In genomic region chr1:26035203-26035958, GRCh38 we compare ENCODE assay signal across 1 cellular context.
TF ChIP-seq lines count a peak whose summit lies in the region.

No MANE protein-coding gene starts in this region.

TF ChIP-seq in K562, 482 proteins besides CTCF, POLR2A, EP300 and RAD21 (continues in another document):
- TF ChIP-seq ZNF785 (CRISPR knock-in tag; IDR thresholded peaks at IDR 0.05): no peak
- TF ChIP-seq FOXP1 (CRISPR knock-in tag; IDR thresholded peaks at IDR 0.05): peak; percentile 31; the same call in 1 of the 2 replicates
- peak; percentile 34; the same call in 1 of the 2 replicates for TF ChIP-seq RHOXF2B (CRISPR knock-in tag; conservative IDR thresholded peaks at IDR 0.05)
- TF ChIP-seq ZNF347 (CRISPR knock-in tag; IDR thresholded peaks at IDR 0.05; ENCODE audit: low read depth): no peak
- no peak for TF ChIP-seq ZNF354B (CRISPR knock-in tag; IDR thresholded peaks at IDR 0.05)
- TF ChIP-seq TCF7 (IDR thresholded peaks at IDR 0.05; ENCODE audit: borderline replicate concordance): no peak
- TF ChIP-seq, protein P1, sequence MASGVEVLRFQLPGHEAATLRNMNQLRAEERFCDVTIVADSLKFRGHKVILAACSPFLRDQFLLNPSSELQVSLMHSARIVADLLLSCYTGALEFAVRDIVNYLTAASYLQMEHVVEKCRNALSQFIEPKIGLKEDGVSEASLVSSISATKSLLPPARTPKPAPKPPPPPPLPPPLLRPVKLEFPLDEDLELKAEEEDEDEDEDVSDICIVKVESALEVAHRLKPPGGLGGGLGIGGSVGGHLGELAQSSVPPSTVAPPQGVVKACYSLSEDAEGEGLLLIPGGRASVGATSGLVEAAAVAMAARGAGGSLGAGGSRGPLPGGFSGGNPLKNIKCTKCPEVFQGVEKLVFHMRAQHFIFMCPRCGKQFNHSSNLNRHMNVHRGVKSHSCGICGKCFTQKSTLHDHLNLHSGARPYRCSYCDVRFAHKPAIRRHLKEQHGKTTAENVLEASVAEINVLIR (CRISPR knock-in tag; IDR thresholded peaks at IDR 0.05): no peak
- peak; percentile 54; the same call in 1 of the 2 replicates for TF ChIP-seq POLR2AphosphoS5 (IDR thresholded peaks at IDR 0.05; ENCODE audit: control insufficient read depth, insufficient read depth, low read depth, low read length)
- TF ChIP-seq NFYB (IDR thresholded peaks at IDR 0.05; ENCODE audit: extremely low read depth, insufficient read length): peak; percentile 96
- TF ChIP-seq MTF1 (CRISPR knock-in tag; IDR thresholded peaks at IDR 0.05; ENCODE audit: borderline replicate concordance): no peak
- peak; percentile 64; the same call in 1 of the 2 replicates for TF ChIP-seq NR2C2 (CRISPR knock-in tag; IDR thresholded peaks at IDR 0.05)
- TF ChIP-seq NR2C2 (tag; IDR thresholded peaks at IDR 0.05): 0 out of 2 replicates have a peak, but pooled peaks have one; percentile 31
- peak; percentile 79 for TF ChIP-seq CBX1 (IDR thresholded peaks at IDR 0.05; ENCODE audit: low read depth)
- 0 out of 2 replicates have a peak, but pooled peaks have one; percentile 42 for TF ChIP-seq ZNF830 (CRISPR knock-in tag; IDR thresholded peaks at IDR 0.05)
- peak; percentile 70 for TF ChIP-seq PHF20 (IDR thresholded peaks at IDR 0.05; ENCODE audit: partially characterized antibody)
- peak; percentile 68 for TF ChIP-seq PKNOX1 (IDR thresholded peaks at IDR 0.05)
- TF ChIP-seq ZNF140 (CRISPR knock-in tag; IDR thresholded peaks at IDR 0.05): no peak
- no peak for TF ChIP-seq RBM17 (IDR thresholded peaks at IDR 0.05; ENCODE audit: borderline replicate concordance, low read depth, low read length)
- TF ChIP-seq ZKSCAN1 (IDR thresholded peaks at IDR 0.05; ENCODE audit: low read depth, low read length): no peak
- 0 out of 2 replicates have a peak, but pooled peaks have one; percentile 15 for TF ChIP-seq TARDBP (IDR thresholded peaks at IDR 0.05)
- no peak for TF ChIP-seq ZNF551 (CRISPR knock-in tag; IDR thresholded peaks at IDR 0.05)
- TF ChIP-seq CREM (IDR thresholded peaks at IDR 0.05; ENCODE audit: low read depth): peak; percentile 85
- peak; percentile 62 for TF ChIP-seq RBBP5 (IDR thresholded peaks at IDR 0.05; ENCODE audit: borderline replicate concordance, insufficient read depth, low read length, poor library complexity, severe bottlenecking)
- TF ChIP-seq, protein P2, sequence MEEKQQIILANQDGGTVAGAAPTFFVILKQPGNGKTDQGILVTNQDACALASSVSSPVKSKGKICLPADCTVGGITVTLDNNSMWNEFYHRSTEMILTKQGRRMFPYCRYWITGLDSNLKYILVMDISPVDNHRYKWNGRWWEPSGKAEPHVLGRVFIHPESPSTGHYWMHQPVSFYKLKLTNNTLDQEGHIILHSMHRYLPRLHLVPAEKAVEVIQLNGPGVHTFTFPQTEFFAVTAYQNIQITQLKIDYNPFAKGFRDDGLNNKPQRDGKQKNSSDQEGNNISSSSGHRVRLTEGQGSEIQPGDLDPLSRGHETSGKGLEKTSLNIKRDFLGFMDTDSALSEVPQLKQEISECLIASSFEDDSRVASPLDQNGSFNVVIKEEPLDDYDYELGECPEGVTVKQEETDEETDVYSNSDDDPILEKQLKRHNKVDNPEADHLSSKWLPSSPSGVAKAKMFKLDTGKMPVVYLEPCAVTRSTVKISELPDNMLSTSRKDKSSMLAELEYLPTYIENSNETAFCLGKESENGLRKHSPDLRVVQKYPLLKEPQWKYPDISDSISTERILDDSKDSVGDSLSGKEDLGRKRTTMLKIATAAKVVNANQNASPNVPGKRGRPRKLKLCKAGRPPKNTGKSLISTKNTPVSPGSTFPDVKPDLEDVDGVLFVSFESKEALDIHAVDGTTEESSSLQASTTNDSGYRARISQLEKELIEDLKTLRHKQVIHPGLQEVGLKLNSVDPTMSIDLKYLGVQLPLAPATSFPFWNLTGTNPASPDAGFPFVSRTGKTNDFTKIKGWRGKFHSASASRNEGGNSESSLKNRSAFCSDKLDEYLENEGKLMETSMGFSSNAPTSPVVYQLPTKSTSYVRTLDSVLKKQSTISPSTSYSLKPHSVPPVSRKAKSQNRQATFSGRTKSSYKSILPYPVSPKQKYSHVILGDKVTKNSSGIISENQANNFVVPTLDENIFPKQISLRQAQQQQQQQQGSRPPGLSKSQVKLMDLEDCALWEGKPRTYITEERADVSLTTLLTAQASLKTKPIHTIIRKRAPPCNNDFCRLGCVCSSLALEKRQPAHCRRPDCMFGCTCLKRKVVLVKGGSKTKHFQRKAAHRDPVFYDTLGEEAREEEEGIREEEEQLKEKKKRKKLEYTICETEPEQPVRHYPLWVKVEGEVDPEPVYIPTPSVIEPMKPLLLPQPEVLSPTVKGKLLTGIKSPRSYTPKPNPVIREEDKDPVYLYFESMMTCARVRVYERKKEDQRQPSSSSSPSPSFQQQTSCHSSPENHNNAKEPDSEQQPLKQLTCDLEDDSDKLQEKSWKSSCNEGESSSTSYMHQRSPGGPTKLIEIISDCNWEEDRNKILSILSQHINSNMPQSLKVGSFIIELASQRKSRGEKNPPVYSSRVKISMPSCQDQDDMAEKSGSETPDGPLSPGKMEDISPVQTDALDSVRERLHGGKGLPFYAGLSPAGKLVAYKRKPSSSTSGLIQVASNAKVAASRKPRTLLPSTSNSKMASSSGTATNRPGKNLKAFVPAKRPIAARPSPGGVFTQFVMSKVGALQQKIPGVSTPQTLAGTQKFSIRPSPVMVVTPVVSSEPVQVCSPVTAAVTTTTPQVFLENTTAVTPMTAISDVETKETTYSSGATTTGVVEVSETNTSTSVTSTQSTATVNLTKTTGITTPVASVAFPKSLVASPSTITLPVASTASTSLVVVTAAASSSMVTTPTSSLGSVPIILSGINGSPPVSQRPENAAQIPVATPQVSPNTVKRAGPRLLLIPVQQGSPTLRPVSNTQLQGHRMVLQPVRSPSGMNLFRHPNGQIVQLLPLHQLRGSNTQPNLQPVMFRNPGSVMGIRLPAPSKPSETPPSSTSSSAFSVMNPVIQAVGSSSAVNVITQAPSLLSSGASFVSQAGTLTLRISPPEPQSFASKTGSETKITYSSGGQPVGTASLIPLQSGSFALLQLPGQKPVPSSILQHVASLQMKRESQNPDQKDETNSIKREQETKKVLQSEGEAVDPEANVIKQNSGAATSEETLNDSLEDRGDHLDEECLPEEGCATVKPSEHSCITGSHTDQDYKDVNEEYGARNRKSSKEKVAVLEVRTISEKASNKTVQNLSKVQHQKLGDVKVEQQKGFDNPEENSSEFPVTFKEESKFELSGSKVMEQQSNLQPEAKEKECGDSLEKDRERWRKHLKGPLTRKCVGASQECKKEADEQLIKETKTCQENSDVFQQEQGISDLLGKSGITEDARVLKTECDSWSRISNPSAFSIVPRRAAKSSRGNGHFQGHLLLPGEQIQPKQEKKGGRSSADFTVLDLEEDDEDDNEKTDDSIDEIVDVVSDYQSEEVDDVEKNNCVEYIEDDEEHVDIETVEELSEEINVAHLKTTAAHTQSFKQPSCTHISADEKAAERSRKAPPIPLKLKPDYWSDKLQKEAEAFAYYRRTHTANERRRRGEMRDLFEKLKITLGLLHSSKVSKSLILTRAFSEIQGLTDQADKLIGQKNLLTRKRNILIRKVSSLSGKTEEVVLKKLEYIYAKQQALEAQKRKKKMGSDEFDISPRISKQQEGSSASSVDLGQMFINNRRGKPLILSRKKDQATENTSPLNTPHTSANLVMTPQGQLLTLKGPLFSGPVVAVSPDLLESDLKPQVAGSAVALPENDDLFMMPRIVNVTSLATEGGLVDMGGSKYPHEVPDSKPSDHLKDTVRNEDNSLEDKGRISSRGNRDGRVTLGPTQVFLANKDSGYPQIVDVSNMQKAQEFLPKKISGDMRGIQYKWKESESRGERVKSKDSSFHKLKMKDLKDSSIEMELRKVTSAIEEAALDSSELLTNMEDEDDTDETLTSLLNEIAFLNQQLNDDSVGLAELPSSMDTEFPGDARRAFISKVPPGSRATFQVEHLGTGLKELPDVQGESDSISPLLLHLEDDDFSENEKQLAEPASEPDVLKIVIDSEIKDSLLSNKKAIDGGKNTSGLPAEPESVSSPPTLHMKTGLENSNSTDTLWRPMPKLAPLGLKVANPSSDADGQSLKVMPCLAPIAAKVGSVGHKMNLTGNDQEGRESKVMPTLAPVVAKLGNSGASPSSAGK (IDR thresholded peaks at IDR 0.05): peak; percentile 97
- peak in 1 of 2 experiments; percentile 88; a peak in 2 of 4 replicates for TF ChIP-seq MLLT1 (IDR thresholded peaks at IDR 0.05)
- no peak; the same call in 1 of the 2 replicates for TF ChIP-seq ARID2 (IDR thresholded peaks at IDR 0.05)
- no peak for TF ChIP-seq SAFB (IDR thresholded peaks at IDR 0.05; ENCODE audit: borderline replicate concordance, low read depth, low read length)
- peak; percentile 66 to 88 for TF ChIP-seq E2F6 (IDR thresholded peaks at IDR 0.05; ENCODE audit: borderline replicate concordance in 1 of 2, extremely low read depth in 1 of 2, insufficient read depth in 1 of 2, insufficient read length in 1 of 2, low read depth in 1 of 2, low read length in 1 of 2, poor library complexity in 1 of 2, severe bottlenecking in 1 of 2)
- peak; percentile 30; the same call in 1 of the 2 replicates for TF ChIP-seq MIER1 (IDR thresholded peaks at IDR 0.05; ENCODE audit: low read depth)
- peak; percentile 46 for TF ChIP-seq BRD9 (IDR thresholded peaks at IDR 0.05; ENCODE audit: low read depth, partially characterized antibody)
- no peak for TF ChIP-seq NFATC3 (IDR thresholded peaks at IDR 0.05)
- no peak for TF ChIP-seq JUNB (CRISPR knock-in tag; conservative IDR thresholded peaks at IDR 0.05)
- TF ChIP-seq WHSC1 (IDR thresholded peaks at IDR 0.05; ENCODE audit: low read length): peak; percentile 85
- TF ChIP-seq, protein P3, sequence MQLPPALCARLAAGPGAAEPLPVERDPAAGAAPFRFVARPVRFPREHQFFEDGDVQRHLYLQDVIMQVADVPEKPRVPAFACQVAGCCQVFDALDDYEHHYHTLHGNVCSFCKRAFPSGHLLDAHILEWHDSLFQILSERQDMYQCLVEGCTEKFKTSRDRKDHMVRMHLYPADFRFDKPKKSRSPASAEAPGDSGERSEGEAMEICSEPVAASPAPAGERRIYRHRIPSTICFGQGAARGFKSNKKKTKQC (CRISPR knock-in tag; IDR thresholded peaks at IDR 0.05): peak; percentile 5; the same call in 1 of the 2 replicates
- 0 out of 2 replicates have a peak, but pooled peaks have one; percentile 51 for TF ChIP-seq ESRRA (IDR thresholded peaks at IDR 0.05; ENCODE audit: borderline replicate concordance, low read depth)
- TF ChIP-seq TRIM25 (IDR thresholded peaks at IDR 0.05; ENCODE audit: borderline replicate concordance): no peak
- TF ChIP-seq ATF4 (CRISPR knock-in tag; IDR thresholded peaks at IDR 0.05): peak; percentile 57; the same call in 1 of the 2 replicates
- no peak for TF ChIP-seq RFX5 (IDR thresholded peaks at IDR 0.05; ENCODE audit: low read depth, low read length)
- TF ChIP-seq ZNF143 (CRISPR knock-in tag; IDR thresholded peaks at IDR 0.05): peak; percentile 19; the same call in 1 of the 2 replicates
- peak; percentile 28 for TF ChIP-seq ZFP36 (IDR thresholded peaks at IDR 0.05; ENCODE audit: low read depth, low read length, partially characterized antibody)
